19 cellular contexts compared by ENCODE assay signal in genomic region chr3:132164469-132165092, GRCh38.
A peak's percentile ranks its signal among the peaks of the same experiment; 100 is the strongest.
DNase-seq lines count a peak whose midpoint lies in the region; ATAC-seq, FAIRE-seq and TF ChIP-seq lines count a peak whose summit lies in the region.
"Had no signal": no experiment of that assay in that cellular context is flagged by ENCODE, and none has a peak within 500 bp of the region (broad histone marks: within the 10 kb centered on the region; RNA-seq: fewer than 3 reads in every experiment).

No MANE protein-coding gene starts in this region.

- TF ChIP-seq CTCF in A549 (IDR thresholded peaks at IDR 0.05): no peak
- no peak for TF ChIP-seq CTCF in IMR-90 (conservative IDR thresholded peaks at IDR 0.05; ENCODE audit: low read depth, low read length)
- no peak for TF ChIP-seq CTCF in bronchial epithelial cell (IDR thresholded peaks at IDR 0.05; ENCODE audit: insufficient read depth, low read length, severe bottlenecking)
- TF ChIP-seq CTCF in foreskin keratinocyte (conservative IDR thresholded peaks at IDR 0.05): no peak
- TF ChIP-seq CTCF in esophagus squamous epithelium (IDR thresholded peaks at IDR 0.05): no peak

- no peaks in the 10 kb centered on the region for H3K9me1 ChIP-seq in IMR-90 (ENCODE audit: insufficient read depth, low read length)

- peak overlapping the region; percentile 56 for H3K4me2 ChIP-seq in A549
- H3K4me2 ChIP-seq in IMR-90 (ENCODE audit: low read depth, low read length): no peak overlapping the region

- H3K4me3 ChIP-seq in A549: no peak overlapping the region
- no peak overlapping the region for H3K4me3 ChIP-seq in IMR-90 (ENCODE audit: insufficient read depth, low read depth, low read length)
- H3K4me3 ChIP-seq in bronchial epithelial cell (ENCODE audit: low read depth, low read length): no peak overlapping the region
- no peak overlapping the region for H3K4me3 ChIP-seq in esophagus squamous epithelium
- H3K4me3 ChIP-seq: left lung, ovary, upper lobe of right lung had no signal

- TF ChIP-seq POLR2A in A549 (IDR thresholded peaks at IDR 0.05; ENCODE audit: low read length): no peak
- no peak for TF ChIP-seq POLR2A in IMR-90 (IDR thresholded peaks at IDR 0.05; ENCODE audit: low read depth, low read length)
- TF ChIP-seq POLR2A in esophagus squamous epithelium (IDR thresholded peaks at IDR 0.05): no peak

- BruUV-seq in IMR-90 (replicated peaks; lab: Mats Ljungman, UMichigan): no TSS peak

- no peak overlapping the region for H2BK15ac ChIP-seq in IMR-90 (ENCODE audit: low read depth, low read length)

- no peak overlapping the region for H3K9ac ChIP-seq in IMR-90 (ENCODE audit: low read depth, low read length)

- CTCF ChIA-PET in A549 (lab: Yijun Ruan, JAX): interaction anchor here (1.2 to 3.1 kb wide), 3 partner anchors 15 to 130 kb away, joined by 3 to 19 read pairs (median 6); partner anchors contain the start of gene CPNE4
- CTCF ChIA-PET in IMR-90 (lab: Yijun Ruan, JAX): interaction anchor here (0.6 kb wide), 1 partner anchor 153 kb away, joined by 3 read pairs; no protein-coding TSS in a partner anchor

- peak; percentile 54 to 80; a peak in 3 of 5 replicates for TF ChIP-seq EP300 in A549 (IDR thresholded peaks at IDR 0.05)

- no peak overlapping the region for H2BK20ac ChIP-seq in IMR-90 (ENCODE audit: low read depth, low read length)

- no peak overlapping the region for H4K91ac ChIP-seq in IMR-90 (ENCODE audit: insufficient read depth, low read depth, low read length)

- H3K36me3 ChIP-seq in IMR-90 (ENCODE audit: control insufficient read depth, insufficient read depth, low read length): no peaks in the 10 kb centered on the region
- H3K36me3 ChIP-seq in bronchial epithelial cell (ENCODE audit: control insufficient read depth, insufficient read depth, low read length): no peaks in the 10 kb centered on the region
- no peaks in the 10 kb centered on the region for H3K36me3 ChIP-seq in esophagus squamous epithelium
- H3K36me3 ChIP-seq: left lung, ovary, upper lobe of right lung, WERI-Rb-1 had no signal

- H4K5ac ChIP-seq in IMR-90 (ENCODE audit: low read depth, low read length): no peak overlapping the region

- H3K4me1 ChIP-seq in A549: peaks cover 24% of the 10 kb centered on the region
- no peaks in the 10 kb centered on the region for H3K4me1 ChIP-seq in IMR-90 (ENCODE audit: control insufficient read depth, insufficient read depth, low read length)
- no peaks in the 10 kb centered on the region for H3K4me1 ChIP-seq in foreskin keratinocyte
- peaks cover 0 to 3% (median 0%) of the 10 kb centered on the region in 3 donors for H3K4me1 ChIP-seq in esophagus squamous epithelium
- H3K4me1 ChIP-seq: left lung, upper lobe of right lung had no signal

- ATAC-seq in A549: peak; percentile 83 to 94
- peak; percentile 49 for ATAC-seq in IMR-90 (ENCODE audit: low read depth)
- ATAC-seq in foreskin keratinocyte: no peak
- ATAC-seq: activated CD8-positive, alpha-beta T cell treated with anti-CD3 and anti-CD28 coated beads, Interleukin-2, amount 10 ng/mL, durations not matched to agents 7 days and 5 days; activated T-cell treated with anti-CD3 and anti-CD28 coated beads, Interleukin-2, amount 50 U/mL, for 4 hours; left lung; upper lobe of right lung had no signal

- no peak overlapping the region for H3K23ac ChIP-seq in IMR-90 (ENCODE audit: low read depth, low read length)

- dilution Hi-C loops in IMR-90 (cut with HindIII; ENCODE audit: low sequenced_read_pairs, unreplicated experiment): no loop called here

- no peak overlapping the region for H3K14ac ChIP-seq in IMR-90 (replicated peaks; ENCODE audit: low read depth, low read length)

- 11% methylated on average over 1 of the region's 1 CpG for WGBS in A549 (ENCODE audit: missing lambda C conversion rate)
- no CpG with 5 or more reads among the region's 1 CpG for WGBS in IMR-90 (ENCODE audit: extremely low coverage in 2 of 2, insufficient read length in 1 of 2), 2 experiments
- 25% methylated on average over 1 of the region's 1 CpG; no CpG with 5 or more reads in 1 of the 2 donors for WGBS in esophagus squamous epithelium, 2 donors

- H3K56ac ChIP-seq in IMR-90 (ENCODE audit: extremely low read depth, insufficient read depth, low read length): no peak overlapping the region

- H2BK5ac ChIP-seq in IMR-90 (ENCODE audit: low read depth, low read length, poor library complexity, severe bottlenecking): no peak overlapping the region

- in situ Hi-C loops in IMR-90 (cut with MboI; ENCODE audit: low sequenced_read_pairs): no loop called here

- peak; percentile 1 to 45; a peak in 3 of 5 replicates for TF ChIP-seq RAD21 in A549 (conservative IDR thresholded peaks at IDR 0.05 in 1 of 2, IDR thresholded peaks at IDR 0.05 in 1 of 2)
- no peak for TF ChIP-seq RAD21 in IMR-90 (IDR thresholded peaks at IDR 0.05; ENCODE audit: low read length)

- no peak for FAIRE-seq in A549 (lab: Jason Lieb, UNC)
- FAIRE-seq in bronchial epithelial cell (lab: Jason Lieb, UNC): peak; percentile 13
- FAIRE-seq: frontal cortex had no signal

- no peak overlapping the region for H3K4ac ChIP-seq in IMR-90 (ENCODE audit: low read depth, low read length)

- H3K9me3 ChIP-seq in A549 (no peaks in the 10 kb centered on the region), IMR-90 (ENCODE audit: control insufficient read depth, insufficient read depth, low read length) (no peaks in the 10 kb centered on the region), esophagus squamous epithelium (no peaks in the 10 kb centered on the region)
- H3K9me3 ChIP-seq: left lung, ovary, upper lobe of right lung had no signal

- no peak overlapping the region for H3K18ac ChIP-seq in IMR-90 (ENCODE audit: low read depth, low read length)

- POLR2A ChIA-PET in A549 (lab: Yijun Ruan, JAX): interaction anchor here (1.5 kb wide), 1 partner anchor 29 kb away, joined by 13 read pairs; no protein-coding TSS in a partner anchor
- POLR2A ChIA-PET in IMR-90 (lab: Charles Lee; ENCODE audit: unreplicated experiment): no interaction called here

- no peak overlapping the region for H2AK9ac ChIP-seq in IMR-90 (replicated peaks; ENCODE audit: low read depth, low read length, poor library complexity)

- no peak overlapping the region for H2BK120ac ChIP-seq in IMR-90 (ENCODE audit: low read depth, low read length)

- intact Hi-C loops in IMR-90 (cut with micrococcal nuclease): no loop called here
- intact Hi-C loops in esophagus squamous epithelium (cut with DNase I): no loop called here

- H3K27ac ChIP-seq in A549 (peak overlapping the region; percentile 68 to 76), IMR-90 (ENCODE audit: insufficient read depth, low read length) (no peak overlapping the region), foreskin keratinocyte (no peak overlapping the region), esophagus squamous epithelium (no peak overlapping the region)
- H3K27ac ChIP-seq: left lung, ovary, upper lobe of right lung, WERI-Rb-1 had no signal

- H2AK5ac ChIP-seq in IMR-90 (ENCODE audit: low read depth, low read length): no peak overlapping the region

- no peak overlapping the region for H4K8ac ChIP-seq in IMR-90 (ENCODE audit: low read depth in 2 of 2, low read length in 2 of 2)

- no peaks in the 10 kb centered on the region for H4K20me1 ChIP-seq in IMR-90 (ENCODE audit: insufficient read depth, low read length)

- no peak overlapping the region for H2AFZ ChIP-seq in IMR-90 (replicated peaks; ENCODE audit: low read length, poor library complexity)

- no peaks in the 10 kb centered on the region for H3K79me1 ChIP-seq in IMR-90 (ENCODE audit: low read depth in 1 of 2, low read length in 2 of 2)

- peak; percentile 4 to 80 for DNase-seq in A549 (ENCODE audit: low read depth in 1 of 2, low spot score in 1 of 2)
- peak; percentile 29 for DNase-seq in IMR-90
- peak; percentile 82 for DNase-seq in bronchial epithelial cell (ENCODE audit: low read depth)
- peak; percentile 21 to 25 for DNase-seq in foreskin keratinocyte
- no peak for DNase-seq in superior temporal gyrus (ENCODE audit: extremely low spot score)
- DNase-seq in OCI-M1 (lab: John Stamatoyannopoulos, UW): no peak
- no peak for DNase-seq in cerebellum (ENCODE audit: low spot score)
- no peak for DNase-seq in esophagus squamous epithelium (lab: John Stamatoyannopoulos, UW)
- DNase-seq: activated CD8-positive, alpha-beta T cell treated with anti-CD3 and anti-CD28 coated beads, Interleukin-2, amount 10 ng/mL, durations not matched to agents 7 days and 5 days; activated T-cell treated with anti-CD3 and anti-CD28 coated beads, Interleukin-2, amount 50 U/mL, for 4 hours; CD4-positive, alpha-beta memory T cell; DND-41; left lung; NCI-H2029 treated with DMSO at 0.1 percent for 48 hours; NCI-H526; ovary; upper lobe of right lung; WERI-Rb-1 had no signal

- H3K27me3 ChIP-seq in IMR-90 (ENCODE audit: control insufficient read depth, insufficient read depth, low read length) (peaks cover 2% of the 10 kb centered on the region; the same call in 1 of the 2 replicates), bronchial epithelial cell (ENCODE audit: control insufficient read depth, insufficient read depth, low read length) (no peaks in the 10 kb centered on the region), foreskin keratinocyte (peaks cover 10% of the 10 kb centered on the region), esophagus squamous epithelium (no peaks in the 10 kb centered on the region)
- H3K27me3 ChIP-seq: left lung, ovary, upper lobe of right lung had no signal

TF ChIP-seq in A549, 52 proteins besides CTCF, POLR2A, EP300 and RAD21 (continues in another document):
- no peak for TF ChIP-seq PHF8 (IDR thresholded peaks at IDR 0.05; ENCODE audit: borderline replicate concordance, low read depth)
- TF ChIP-seq HOXA7 (CRISPR knock-in tag; IDR thresholded peaks at IDR 0.05): no peak
- TF ChIP-seq JUN (IDR thresholded peaks at IDR 0.05): peak; percentile 81 to 83; a peak in 4 of 5 replicates
- peak; percentile 89 to 95 for TF ChIP-seq CEBPB (IDR thresholded peaks at IDR 0.05)
- no peak for TF ChIP-seq CHD2 (IDR thresholded peaks at IDR 0.05; ENCODE audit: low read length, partially characterized antibody)

TF ChIP-seq in IMR-90, 13 proteins besides CTCF, POLR2A, EP300 and RAD21:
- TF ChIP-seq CEBPB (IDR thresholded peaks at IDR 0.05; ENCODE audit: low read depth, low read length): peak; percentile 41; the same call in 1 of the 2 replicates
- no peak for TF ChIP-seq MAFK (IDR thresholded peaks at IDR 0.05; ENCODE audit: low read depth, low read length)

Comparison
In these comparisons a context has a peak if more than half of its experiments do, and no peak if none do; other contexts are left out.
1. DNase-seq: peak in A549 (2 of 2), IMR-90 (single experiment), bronchial epithelial cell (single experiment) and foreskin keratinocyte (2 of 2); none in superior temporal gyrus (single experiment), OCI-M1 (single experiment), cerebellum (single experiment) and esophagus squamous epithelium (single experiment).
2. H3K27ac ChIP-seq: peak in A549 (2 of 2); none in IMR-90 (single experiment), foreskin keratinocyte (single experiment) and esophagus squamous epithelium (0 of 4).